17 cellular contexts compared by ENCODE assay signal in genomic region chr3:111867889-111868426, GRCh38.
"Had no signal": no experiment of that assay in that cellular context is flagged by ENCODE, and none has a peak within 500 bp of the region (broad histone marks: within the 10 kb centered on the region; RNA-seq: fewer than 3 reads in every experiment).

No MANE protein-coding gene starts in this region.

- ATAC-seq: lower lobe of right lung, right cardiac atrium had no signal

- DNase-seq: activated CD4-positive, alpha-beta T cell treated with anti-CD3 and anti-CD28 coated beads, Interleukin-2, amount 10 ng/mL, durations not matched to agents 24 days and 14 days; activated CD4-positive, CD25-positive, alpha-beta regulatory T cell; activated gamma-delta T cell treated with Interleukin-2 at 50 U/mL for 16 hours; activated naive CD8-positive, alpha-beta T cell treated with anti-CD3 and anti-CD28 coated beads for 36 hours; effector CD4-positive, alpha-beta T cell; foreskin fibroblast; immature natural killer cell; lower lobe of right lung; naive B cell; right cardiac atrium; SHP77; small intestine; stimulated activated CD4-positive, alpha-beta T cell treated with anti-CD3 and anti-CD28 coated beads, Interleukin-4, amount 100 ng/mL, for 4 hours; stimulated activated CD8-positive, alpha-beta memory T cell treated with anti-CD3 and anti-CD28 coated beads, Interleukin-4, amount 100 ng/mL, for 48 hours; stimulated activated naive CD4-positive, alpha-beta T cell treated with Interleukin-2 at 50 U/mL for 16 hours had no signal

- H3K4me3 Mint-ChIP-seq: activated CD4-positive, alpha-beta T cell treated with anti-CD3 and anti-CD28 coated beads, Interleukin-2, amount 10 ng/mL, durations not matched to agents 24 days and 14 days; activated naive CD8-positive, alpha-beta T cell treated with anti-CD3 and anti-CD28 coated beads for 36 hours; immature natural killer cell; naive B cell; T-helper 2 cell treated with Interferon-gamma antibody and Interleukin-4, amounts not matched to agents 5 μg/mL and 100 μg/mL, for 36 hours had no signal

- H3K27me3 Mint-ChIP-seq: naive B cell had no signal

- H3K27me3 ChIP-seq: suprapubic skin had no signal

- H3K4me1 Mint-ChIP-seq: activated CD4-positive, alpha-beta T cell treated with anti-CD3 and anti-CD28 coated beads, Interleukin-2, amount 10 ng/mL, durations not matched to agents 24 days and 14 days; activated naive CD8-positive, alpha-beta T cell treated with anti-CD3 and anti-CD28 coated beads for 36 hours had no signal

- H3K27ac Mint-ChIP-seq: activated CD4-positive, alpha-beta T cell treated with anti-CD3 and anti-CD28 coated beads, Interleukin-2, amount 10 ng/mL, durations not matched to agents 24 days and 14 days; activated naive CD8-positive, alpha-beta T cell treated with anti-CD3 and anti-CD28 coated beads for 36 hours; immature natural killer cell; T-helper 2 cell treated with Interferon-gamma antibody and Interleukin-4, amounts not matched to agents 5 μg/mL and 100 μg/mL, for 36 hours had no signal

- H3K36me3 ChIP-seq: lower lobe of right lung, suprapubic skin had no signal

- H3K4me3 ChIP-seq: lower lobe of right lung, suprapubic skin had no signal

- H3K9me3 Mint-ChIP-seq: activated CD4-positive, alpha-beta T cell treated with anti-CD3 and anti-CD28 coated beads, Interleukin-2, amount 10 ng/mL, durations not matched to agents 24 days and 14 days; activated naive CD8-positive, alpha-beta T cell treated with anti-CD3 and anti-CD28 coated beads for 36 hours; immature natural killer cell; naive B cell; T-helper 2 cell treated with Interferon-gamma antibody and Interleukin-4, amounts not matched to agents 5 μg/mL and 100 μg/mL, for 36 hours had no signal

- H3K9me3 ChIP-seq: lower lobe of right lung, suprapubic skin had no signal

- H3K27ac ChIP-seq: lower lobe of right lung, suprapubic skin had no signal

- H3K36me3 Mint-ChIP-seq: activated naive CD8-positive, alpha-beta T cell treated with anti-CD3 and anti-CD28 coated beads for 36 hours had no signal
